ENCODE assay signal across 9 cellular contexts in the genomic region with DNA sequence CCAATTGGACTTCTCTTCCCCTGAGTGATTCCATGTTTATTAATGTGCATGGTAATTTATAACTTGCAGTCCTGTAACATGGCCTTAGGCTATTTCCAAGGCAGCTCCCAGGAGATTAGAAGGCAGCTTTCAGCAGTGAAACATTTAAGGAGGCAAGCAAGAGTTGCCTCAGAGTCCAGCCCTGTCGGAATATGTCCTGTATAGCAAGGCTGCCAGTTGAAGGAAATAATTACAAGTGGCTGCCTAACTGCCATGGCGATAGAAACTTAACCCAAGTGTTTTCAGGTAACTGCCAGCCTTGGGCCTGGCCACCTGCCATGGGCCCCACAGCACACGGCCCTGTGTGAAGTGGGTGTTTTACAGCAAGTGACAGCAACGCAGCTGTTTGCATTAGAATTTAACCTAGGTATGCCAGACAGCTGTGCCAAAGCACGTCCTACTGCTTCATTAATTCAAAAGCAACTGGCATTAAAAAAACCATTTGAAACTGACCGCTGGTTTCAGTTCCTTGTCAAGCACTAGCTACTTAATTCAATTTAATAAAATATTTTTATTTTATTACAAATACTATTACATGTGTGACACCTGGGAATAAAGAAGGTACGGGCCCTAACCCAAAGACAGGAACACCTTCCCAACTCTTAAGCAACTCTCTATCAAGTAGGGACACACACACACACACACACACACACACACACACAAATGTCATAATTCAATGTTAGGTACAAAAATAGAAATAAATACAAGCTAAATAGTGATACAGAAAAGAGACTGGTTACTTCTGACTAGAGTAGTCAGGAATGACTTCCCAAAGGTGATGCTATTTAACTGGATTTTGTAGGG.
DNase-seq lines count a peak whose midpoint lies in the region; ATAC-seq and TF ChIP-seq lines count a peak whose summit lies in the region.
"Had no signal": no experiment of that assay in that cellular context is flagged by ENCODE, and none has a peak within 500 bp of the region (broad histone marks: within the 10 kb centered on the region; RNA-seq: fewer than 3 reads in every experiment).

No MANE protein-coding gene starts in this region.

- H3K9me3 ChIP-seq in breast epithelium, result no peaks in the 10 kb centered on the region
- H3K9me3 ChIP-seq in upper lobe of left lung, result no peaks in the 10 kb centered on the region
- no peaks in the 10 kb centered on the region for H3K9me3 ChIP-seq in tibial nerve

- H3K36me3 Mint-ChIP-seq in MCF 10A (ENCODE audit: insufficient read depth, unreplicated experiment), result no peaks in the 10 kb centered on the region

- TF ChIP-seq EP300 in upper lobe of left lung (IDR thresholded peaks at IDR 0.05) (peak in 1 of 4 donors; percentile 31), tibial nerve (IDR thresholded peaks at IDR 0.05) (no peak)

- TF ChIP-seq POLR2A in breast epithelium (IDR thresholded peaks at IDR 0.05) (no peak), upper lobe of left lung (IDR thresholded peaks at IDR 0.05) (no peak), tibial nerve (IDR thresholded peaks at IDR 0.05) (no peak)

- peak overlapping the region; percentile 49 to 52 for H3K27ac ChIP-seq in breast epithelium
- peak overlapping the region; percentile 34 to 72 (median 62) for H3K27ac ChIP-seq in upper lobe of left lung
- no peak overlapping the region for H3K27ac ChIP-seq in tibial nerve

- H3K4me1 ChIP-seq in breast epithelium, result no peaks in the 10 kb centered on the region
- H3K4me1 ChIP-seq in upper lobe of left lung, result peaks cover 0 to 5% (median 2%) of the 10 kb centered on the region in 4 donors
- no peaks in the 10 kb centered on the region for H3K4me1 ChIP-seq in tibial nerve

- peaks cover 44% of the 10 kb centered on the region for H3K27me3 Mint-ChIP-seq in MCF 10A (ENCODE audit: insufficient read depth, unreplicated experiment)

- H3K4me3 ChIP-seq in breast epithelium (no peak overlapping the region), upper lobe of left lung (no peak overlapping the region), tibial nerve (no peak overlapping the region)

- ATAC-seq in upper lobe of left lung (ENCODE audit: low FRiP score in 2 of 2), result peak; percentile 61 to 83

- intact Hi-C loops in breast epithelium (cut with DNase I; ENCODE audit: low total_unique reads), result no loop called here
- intact Hi-C loops in MCF 10A (cut with micrococcal nuclease), result no loop called here

- POLR2A ChIA-PET in MCF 10A (lab: Yijun Ruan, JAX), result interaction anchor here (1.0 kb wide), 1 partner anchor 35 kb away, joined by 3 read pairs; no protein-coding TSS in a partner anchor

- H3K4me3 Mint-ChIP-seq in MCF 10A (ENCODE audit: unreplicated experiment), result no peak overlapping the region

- CTCF ChIA-PET in MCF 10A (lab: Yijun Ruan, JAX), result interaction anchor here (0.6 to 0.8 kb wide), 2 partner anchors 159 to 484 kb away, joined by 3 read pairs; no protein-coding TSS in a partner anchor

- H3K4me1 Mint-ChIP-seq in MCF 10A (ENCODE audit: insufficient read depth, unreplicated experiment), result peaks cover 8% of the 10 kb centered on the region

- no peaks in the 10 kb centered on the region for H3K9me3 Mint-ChIP-seq in MCF 10A (ENCODE audit: unreplicated experiment)

- WGBS in upper lobe of left lung, 2 donors, result 58 to 63% methylated on average over 5 to 7 of the region's 7 CpGs
- WGBS in tibial nerve, 2 donors, result 61 to 70% methylated on average over 6 to 7 of the region's 7 CpGs

- TF ChIP-seq CTCF in breast epithelium (IDR thresholded peaks at IDR 0.05) (no peak), MCF 10A (IDR thresholded peaks at IDR 0.05; ENCODE audit: unreplicated experiment) (no peak), upper lobe of left lung (IDR thresholded peaks at IDR 0.05) (peak in 3 of 6 experiments; percentile 13 to 38 (median 27)), tibial nerve (IDR thresholded peaks at IDR 0.05) (no peak)

- H3K27me3 ChIP-seq in breast epithelium, result no peaks in the 10 kb centered on the region
- H3K27me3 ChIP-seq in upper lobe of left lung, result no peaks in the 10 kb centered on the region
- H3K27me3 ChIP-seq in tibial nerve, result no peaks in the 10 kb centered on the region

- H3K27ac Mint-ChIP-seq in MCF 10A (ENCODE audit: low read depth, unreplicated experiment), result no peak overlapping the region

- no TSS peak for BruUV-seq in MCF 10A (replicated peaks; lab: Mats Ljungman, UMichigan)

- DNase-seq in breast epithelium (ENCODE audit: low spot score in 2 of 2) (no peak), MCF 10A (ENCODE audit: unreplicated experiment) (no peak), NCI-H2029 treated with DMSO at 0.1 percent for 48 hours (lab: John Stamatoyannopoulos, UW) (peak; percentile 98), fibroblast of gingiva (ENCODE audit: low read depth) (peak; percentile 86), upper lobe of left lung (peak; percentile 83 to 85), activated gamma-delta T cell (lab: John Stamatoyannopoulos, UW) (no peak), tibial nerve (ENCODE audit: low spot score in 2 of 2) (no peak)
- no peak for DNase-seq in activated T-cell treated with anti-CD3 and anti-CD28 coated beads, Interleukin-2, amount 50 U/mL, for 48 hours
- DNase-seq: SW 1271 had no signal

- H3K36me3 ChIP-seq in breast epithelium (no peaks in the 10 kb centered on the region), upper lobe of left lung (no peaks in the 10 kb centered on the region), tibial nerve (no peaks in the 10 kb centered on the region)

Comparison
In these comparisons a context has a peak if more than half of its experiments do, and no peak if none do; other contexts are left out.
1. DNase-seq: peak in NCI-H2029 treated with DMSO at 0.1 percent for 48 hours (single experiment), fibroblast of gingiva (single experiment) and upper lobe of left lung (2 of 2); none in breast epithelium (0 of 2), MCF 10A (single experiment), activated T-cell treated with anti-CD3 and anti-CD28 coated beads, Interleukin-2, amount 50 U/mL, for 48 hours (0 of 2), activated gamma-delta T cell (single experiment) and tibial nerve (0 of 2).
2. H3K27ac ChIP-seq: peak in breast epithelium (2 of 2) and upper lobe of left lung (4 of 4); none in tibial nerve (0 of 4).